Comparison of ENCODE assay signal across 1 cellular context in genomic region chr3:16609927-16610580, GRCh38.
TF ChIP-seq lines count a peak whose summit lies in the region.

No MANE protein-coding gene starts in this region.

TF ChIP-seq in H1, 55 proteins besides CTCF, POLR2A, EP300 and RAD21 (continued from another document):
- TF ChIP-seq BACH1 (IDR thresholded peaks at IDR 0.05; ENCODE audit: low read length) (no peak), TAF1 (IDR thresholded peaks at IDR 0.05; ENCODE audit: low read depth, low read length) (no peak), SP1 (IDR thresholded peaks at IDR 0.05; ENCODE audit: low read depth, low read length) (no peak), CTBP2 (IDR thresholded peaks at IDR 0.05; ENCODE audit: borderline replicate concordance, insufficient read depth, insufficient read length, low read length) (no peak), ZNF274 (IDR thresholded peaks at IDR 0.05; ENCODE audit: borderline replicate concordance, extremely low read depth, low read length) (no peak), ATF3 (IDR thresholded peaks at IDR 0.05; ENCODE audit: insufficient read depth, low read depth, low read length) (no peak)
